ENCODE assay signal across 10 cellular contexts in the genomic region with DNA sequence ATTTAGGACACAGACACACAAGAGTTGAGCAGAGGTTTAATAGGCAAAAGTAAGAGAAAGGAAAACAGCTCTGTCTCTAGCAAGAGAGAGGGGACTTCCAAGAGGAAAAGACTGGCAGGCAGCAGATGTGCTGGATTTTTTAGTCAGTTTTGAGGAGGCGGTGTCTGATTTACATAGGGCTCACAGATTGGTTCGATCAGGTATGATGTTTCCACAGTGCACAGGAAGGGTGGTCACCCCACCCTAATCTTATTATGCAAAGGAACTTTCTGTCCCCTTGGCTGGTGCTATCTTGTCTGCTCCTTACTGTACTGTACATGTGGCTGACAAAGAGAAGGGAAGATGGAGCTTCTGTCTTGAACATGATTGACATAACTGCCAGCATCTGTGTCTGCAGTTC. TPM values are rescaled to one million over a fixed set of nuclear protein-coding genes. Genes with fewer than 3 reads are reported as not detected.
DNase-seq lines count a peak whose midpoint lies in the region; ATAC-seq and TF ChIP-seq lines count a peak whose summit lies in the region.
"Had no signal": no experiment of that assay in that cellular context is flagged by ENCODE, and none has a peak within 500 bp of the region (broad histone marks: within the 10 kb centered on the region; RNA-seq: fewer than 3 reads in every experiment).

No MANE protein-coding gene starts in this region.

- TF ChIP-seq POLR2A in stomach (IDR thresholded peaks at IDR 0.05) = no peak

- peak overlapping the region in 4 of 5 donors; percentile 69 to 84 (median 78) for H3K27ac ChIP-seq in stomach

- peaks cover 81% of the 10 kb centered on the region for H3K36me3 Mint-ChIP-seq in activated T-cell treated with anti-CD3 and anti-CD28 coated beads, Interleukin-2, amount 50 U/mL, for 24 hours (ENCODE audit: low read depth)
- peaks cover 19% of the 10 kb centered on the region for H3K36me3 Mint-ChIP-seq in activated T-cell treated with anti-CD3 and anti-CD28 coated beads, Interleukin-2, amount 50 U/mL, for 4 hours (ENCODE audit: insufficient read depth)
- peaks cover 54% of the 10 kb centered on the region for H3K36me3 Mint-ChIP-seq in activated CD8-positive, alpha-beta T cell treated with anti-CD3 and anti-CD28 coated beads, Interleukin-2, amount 10 ng/mL, durations not matched to agents 7 days and 5 days (ENCODE audit: low read depth)

- peaks cover 52 to 100% (median 99%) of the 10 kb centered on the region in 4 donors for H3K36me3 ChIP-seq in stomach

- H3K27me3 ChIP-seq in stomach = no peaks in the 10 kb centered on the region

- ATAC-seq in activated T-cell treated with anti-CD3 and anti-CD28 coated beads, Interleukin-2, amount 50 U/mL, for 4 hours = no peak
- ATAC-seq in HG03045 (IDR thresholded peaks at IDR 0.05; ENCODE audit: unreplicated experiment) = peak; percentile 61
- no peak for ATAC-seq in activated CD8-positive, alpha-beta T cell treated with anti-CD3 and anti-CD28 coated beads, Interleukin-2, amount 10 ng/mL, durations not matched to agents 7 days and 5 days

- H3K9me3 Mint-ChIP-seq in activated T-cell treated with anti-CD3 and anti-CD28 coated beads, Interleukin-2, amount 50 U/mL, for 24 hours = no peaks in the 10 kb centered on the region
- no peaks in the 10 kb centered on the region for H3K9me3 Mint-ChIP-seq in activated T-cell treated with anti-CD3 and anti-CD28 coated beads, Interleukin-2, amount 50 U/mL, for 4 hours
- H3K9me3 Mint-ChIP-seq in activated CD8-positive, alpha-beta T cell treated with anti-CD3 and anti-CD28 coated beads, Interleukin-2, amount 10 ng/mL, durations not matched to agents 7 days and 5 days (ENCODE audit: insufficient read depth) = no peaks in the 10 kb centered on the region

- no peaks in the 10 kb centered on the region for H3K9me3 ChIP-seq in stomach

- H3K4me3 Mint-ChIP-seq in activated T-cell treated with anti-CD3 and anti-CD28 coated beads, Interleukin-2, amount 50 U/mL, for 24 hours = no peak overlapping the region
- H3K4me3 Mint-ChIP-seq in activated T-cell treated with anti-CD3 and anti-CD28 coated beads, Interleukin-2, amount 50 U/mL, for 4 hours = no peak overlapping the region
- H3K4me3 Mint-ChIP-seq in activated CD8-positive, alpha-beta T cell treated with anti-CD3 and anti-CD28 coated beads, Interleukin-2, amount 10 ng/mL, durations not matched to agents 7 days and 5 days = no peak overlapping the region

- WGBS in stomach, 5 donors = 47 to 92% (median 66%) methylated on average over 2 of the region's 2 CpGs

- intact Hi-C loops in stomach (cut with DNase I; ENCODE audit: low total_unique reads) = no loop called here

- CTCF ChIA-PET in activated CD8-positive, alpha-beta T cell treated with anti-CD3 and anti-CD28 coated beads, Interleukin-2, amount 10 ng/mL, durations not matched to agents 7 days and 5 days (lab: Charles Lee) = interaction anchor here (0.6 to 1.6 kb wide), 3 partner anchors 13 to 738 kb away, joined by 3 to 4 read pairs (median 4); no protein-coding TSS in a partner anchor

- no peak for TF ChIP-seq CTCF in stomach (IDR thresholded peaks at IDR 0.05)

- H3K4me1 Mint-ChIP-seq in activated T-cell treated with anti-CD3 and anti-CD28 coated beads, Interleukin-2, amount 50 U/mL, for 24 hours (ENCODE audit: low read depth) = peaks cover 5% of the 10 kb centered on the region
- H3K4me1 Mint-ChIP-seq in activated T-cell treated with anti-CD3 and anti-CD28 coated beads, Interleukin-2, amount 50 U/mL, for 4 hours (ENCODE audit: low read depth) = peaks cover 2% of the 10 kb centered on the region
- peaks cover 5% of the 10 kb centered on the region for H3K4me1 Mint-ChIP-seq in activated CD8-positive, alpha-beta T cell treated with anti-CD3 and anti-CD28 coated beads, Interleukin-2, amount 10 ng/mL, durations not matched to agents 7 days and 5 days (ENCODE audit: low read depth)

- no peak for DNase-seq in activated T-cell treated with anti-CD3 and anti-CD28 coated beads, Interleukin-2, amount 50 U/mL, for 24 hours
- DNase-seq in activated T-cell treated with anti-CD3 and anti-CD28 coated beads, Interleukin-2, amount 50 U/mL, for 4 hours = no peak
- DNase-seq in activated CD8-positive, alpha-beta T cell treated with anti-CD3 and anti-CD28 coated beads, Interleukin-2, amount 10 ng/mL, durations not matched to agents 7 days and 5 days = peak; percentile 25
- DNase-seq in stomach = no peak
- DNase-seq in NCI-H2196 treated with DMSO at 0.1 percent for 48 hours (lab: John Stamatoyannopoulos, UW; ENCODE audit: unreplicated experiment) = no peak
- no peak for DNase-seq in mesenteric fat pad (ENCODE audit: low spot score)
- DNase-seq in NCI-H345 (lab: John Stamatoyannopoulos, UW) = no peak

- POLR2A ChIA-PET in activated CD8-positive, alpha-beta T cell treated with anti-CD3 and anti-CD28 coated beads, Interleukin-2, amount 10 ng/mL, durations not matched to agents 7 days and 5 days (lab: Charles Lee) = interaction anchor here (0.8 kb wide), 1 partner anchor 26 kb away, joined by 3 read pairs; a partner anchor contains a TSS

- H3K27ac Mint-ChIP-seq in activated T-cell treated with anti-CD3 and anti-CD28 coated beads, Interleukin-2, amount 50 U/mL, for 24 hours = peak overlapping the region; percentile 86
- peak overlapping the region; percentile 54 for H3K27ac Mint-ChIP-seq in activated CD8-positive, alpha-beta T cell treated with anti-CD3 and anti-CD28 coated beads, Interleukin-2, amount 10 ng/mL, durations not matched to agents 7 days and 5 days

- no peaks in the 10 kb centered on the region for H3K27me3 Mint-ChIP-seq in activated T-cell treated with anti-CD3 and anti-CD28 coated beads, Interleukin-2, amount 50 U/mL, for 24 hours
- H3K27me3 Mint-ChIP-seq in activated T-cell treated with anti-CD3 and anti-CD28 coated beads, Interleukin-2, amount 50 U/mL, for 4 hours (ENCODE audit: low read depth) = no peaks in the 10 kb centered on the region
- no peaks in the 10 kb centered on the region for H3K27me3 Mint-ChIP-seq in activated CD8-positive, alpha-beta T cell treated with anti-CD3 and anti-CD28 coated beads, Interleukin-2, amount 10 ng/mL, durations not matched to agents 7 days and 5 days (ENCODE audit: low read depth)

- H3K4me1 ChIP-seq in stomach = peaks cover 4 to 32% (median 19%) of the 10 kb centered on the region in 4 donors

- H3K4me3 ChIP-seq in stomach = no peak overlapping the region

- TF ChIP-seq EP300 in stomach (IDR thresholded peaks at IDR 0.05) = no peak

RNA-seq across cellular contexts. Expression of a gene that starts 25.3 kb away (rescaled TPM):
- 10 to 100 TPM; 62.2 to 64.4 (median 63.6) TPM for total RNA-seq in activated T-cell treated with anti-CD3 and anti-CD28 coated beads, Interleukin-2, amount 50 U/mL, for 4 hours
- total RNA-seq in activated CD8-positive, alpha-beta T cell treated with anti-CD3 and anti-CD28 coated beads, Interleukin-2, amount 10 ng/mL, durations not matched to agents 7 days and 5 days = 10 to 100 TPM; 65.1 to 65.7 TPM
- 100 to 1,000 TPM in 1 of 5 donors, 10 to 100 TPM in 4; 18.2 to 113 (median 93.8) TPM for total RNA-seq in stomach
- 10 to 100 TPM; 27.8 to 46.6 (median 31.5) TPM for polyA plus RNA-seq in stomach
- total RNA-seq in mesenteric fat pad = 53.3 TPM

RNA-seq across cellular contexts. Expression of a gene that starts 28.0 kb away (rescaled TPM):
- 10 to 100 TPM; 45.0 to 52.8 (median 47.3) TPM for total RNA-seq in activated T-cell treated with anti-CD3 and anti-CD28 coated beads, Interleukin-2, amount 50 U/mL, for 4 hours
- total RNA-seq in activated CD8-positive, alpha-beta T cell treated with anti-CD3 and anti-CD28 coated beads, Interleukin-2, amount 10 ng/mL, durations not matched to agents 7 days and 5 days = 10 to 100 TPM; 36.4 to 40.0 TPM
- total RNA-seq in stomach (10 to 100 TPM; 11.3 to 75.3 (median 39.5) TPM), mesenteric fat pad (23.3 TPM)
- 10 to 100 TPM in 2 of 3 donors, 1 to 10 TPM in 1; 9.9 to 16.0 (median 10.7) TPM for polyA plus RNA-seq in stomach

RNA-seq across cellular contexts. Expression of a gene that starts 36.0 kb away (rescaled TPM):
- total RNA-seq in activated T-cell treated with anti-CD3 and anti-CD28 coated beads, Interleukin-2, amount 50 U/mL, for 4 hours = not detected
- not detected for total RNA-seq in activated CD8-positive, alpha-beta T cell treated with anti-CD3 and anti-CD28 coated beads, Interleukin-2, amount 10 ng/mL, durations not matched to agents 7 days and 5 days
- total RNA-seq in stomach = 10 to 100 TPM in 1 of 5 donors, 1 to 10 TPM in 2, not detected in 2; 1.6 to 14.2 (median 4.6) TPM
- polyA plus RNA-seq in stomach = 1 to 10 TPM; 1.4 to 5.7 (median 2.6) TPM
- not detected for total RNA-seq in mesenteric fat pad
- total RNA-seq: frontal cortex, HT1080 had no signal

RNA-seq across cellular contexts. Expression of a gene that starts 45.1 kb away (rescaled TPM):
- 1 to 10 TPM; 1.5 to 4.9 (median 4.4) TPM for total RNA-seq in activated T-cell treated with anti-CD3 and anti-CD28 coated beads, Interleukin-2, amount 50 U/mL, for 4 hours
- total RNA-seq in activated CD8-positive, alpha-beta T cell treated with anti-CD3 and anti-CD28 coated beads, Interleukin-2, amount 10 ng/mL, durations not matched to agents 7 days and 5 days = 1 to 10 TPM; 2.6 to 3.7 TPM
- 1 to 10 TPM in 1 of 5 donors, not detected in 4; 1.7 TPM for total RNA-seq in stomach
- polyA plus RNA-seq in stomach = under 1 TPM in 1 of 3 donors, not detected in 2; 0.90 TPM
- 4.1 TPM for total RNA-seq in mesenteric fat pad
